ENCODE assay signal across 8 cellular contexts in genomic region chr16:84585886-84586285, GRCh38. TPM values are rescaled to one million over a fixed set of nuclear protein-coding genes. Genes with fewer than 3 reads are reported as not detected.
DNase-seq lines count a peak whose midpoint lies in the region; ATAC-seq, FAIRE-seq and TF ChIP-seq lines count a peak whose summit lies in the region.

No MANE protein-coding gene starts in this region.

- H3K27me3 Mint-ChIP-seq in endothelial cell (ENCODE audit: unreplicated experiment), result peaks cover 2% of the 10 kb centered on the region

- ATAC-seq in GM18867 (IDR thresholded peaks at IDR 0.05; ENCODE audit: unreplicated experiment) (peak; percentile 73), HG02623 (IDR thresholded peaks at IDR 0.05; ENCODE audit: unreplicated experiment) (peak; percentile 68), HG03469 (IDR thresholded peaks at IDR 0.05; ENCODE audit: unreplicated experiment) (no peak)

- H3K27ac Mint-ChIP-seq in endothelial cell (ENCODE audit: unreplicated experiment), result no peak overlapping the region

- no peak for TF ChIP-seq CTCF in endothelial cell (IDR thresholded peaks at IDR 0.05; ENCODE audit: unreplicated experiment)

- no peak for FAIRE-seq in HTR-8/SVneo (lab: Jason Lieb, UNC)

- no peak overlapping the region for H3K4me3 Mint-ChIP-seq in endothelial cell (ENCODE audit: unreplicated experiment)

- peaks cover 4% of the 10 kb centered on the region for H3K4me1 Mint-ChIP-seq in endothelial cell (ENCODE audit: unreplicated experiment)

- no peaks in the 10 kb centered on the region for H3K36me3 Mint-ChIP-seq in endothelial cell (ENCODE audit: low read depth, unreplicated experiment)

- TF ChIP-seq POLR2A in Raji (IDR thresholded peaks at IDR 0.05; ENCODE audit: insufficient read depth, low read depth, low read length), result 0 out of 2 replicates have a peak, but pooled peaks have one; percentile 18

- DNase-seq in medulla oblongata (ENCODE audit: extremely low spot score) (peak; percentile 90), HTR-8/SVneo (ENCODE audit: insufficient read length, low spot score) (no peak), endothelial cell (ENCODE audit: low spot score) (no peak), NCI-H446 treated with DMSO at 0.1 percent for 48 hours (lab: John Stamatoyannopoulos, UW) (no peak)

- no peaks in the 10 kb centered on the region for H3K9me3 Mint-ChIP-seq in endothelial cell (ENCODE audit: unreplicated experiment)

RNA-seq across cellular contexts. Expression of gene COTL1, which starts 32.0 kb away (rescaled TPM):
- 87.3 TPM for total RNA-seq in endothelial cell (ENCODE audit: unreplicated experiment)
